1 cellular context compared by ENCODE assay signal in genomic region chr3:85627899-85628298, GRCh38.
TF ChIP-seq lines count a peak whose summit lies in the region.

No MANE protein-coding gene starts in this region.

TF ChIP-seq in GM23338, 12 proteins besides CTCF, POLR2A, EP300 and RAD21 (continued from another document):
- TF ChIP-seq CREB1 (CRISPR knock-in tag; IDR thresholded peaks at IDR 0.05; ENCODE audit: low read depth) (no peak), ETS1 (IDR thresholded peaks at IDR 0.05) (no peak), EZH2phosphoT487 (IDR thresholded peaks at IDR 0.05; ENCODE audit: unreplicated experiment) (no peak)
